18 cellular contexts compared by ENCODE assay signal in the genomic region with DNA sequence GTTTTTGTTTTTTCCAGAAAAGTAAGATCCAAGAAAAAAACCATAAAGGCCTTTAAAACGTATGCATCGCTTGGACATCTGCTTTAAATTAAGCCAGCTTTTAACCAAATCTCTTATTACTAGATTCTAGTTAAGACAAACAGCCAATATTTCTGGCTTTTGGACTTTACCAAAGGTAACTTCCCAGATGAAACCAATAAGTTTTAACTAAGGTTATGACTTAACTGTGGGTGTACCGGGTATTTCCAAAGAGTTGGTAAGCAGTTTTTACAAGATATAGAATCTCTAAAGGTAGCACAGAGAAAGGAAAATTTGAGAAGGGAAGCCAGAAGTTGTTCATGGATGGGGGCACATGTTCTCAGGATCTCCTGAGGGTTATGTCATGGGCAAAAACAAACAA.
A peak's percentile ranks its signal among the peaks of the same experiment; 100 is the strongest.
DNase-seq lines count a peak whose midpoint lies in the region; ATAC-seq lines count a peak whose summit lies in the region.
"Had no signal": no experiment of that assay in that cellular context is flagged by ENCODE, and none has a peak within 500 bp of the region (broad histone marks: within the 10 kb centered on the region; RNA-seq: fewer than 3 reads in every experiment).

No MANE protein-coding gene starts in this region.

- H3K9me3 ChIP-seq in adipocyte (ENCODE audit: control insufficient read depth, low read length): no peaks in the 10 kb centered on the region
- H3K9me3 ChIP-seq in neuron (ENCODE audit: low read length): no peaks in the 10 kb centered on the region

- no peaks in the 10 kb centered on the region for H3K4me1 ChIP-seq in adipocyte (ENCODE audit: control insufficient read depth, insufficient read depth, low read length)
- peaks cover 40% of the 10 kb centered on the region for H3K4me1 ChIP-seq in neuron (ENCODE audit: insufficient read depth, low read length)

- H2AFZ ChIP-seq in neuron (ENCODE audit: low read depth, low read length): no peak overlapping the region

- ATAC-seq in HG03442 (IDR thresholded peaks at IDR 0.05; ENCODE audit: unreplicated experiment) (no peak), HG03159 (IDR thresholded peaks at IDR 0.05; ENCODE audit: unreplicated experiment) (no peak)

- H3K27me3 ChIP-seq in adipocyte (replicated peaks; ENCODE audit: control insufficient read depth, insufficient read depth, low read length) (no peaks in the 10 kb centered on the region), neuron (ENCODE audit: insufficient read depth, low read length) (no peaks in the 10 kb centered on the region)

- no peak overlapping the region for H3K9ac ChIP-seq in adipocyte (ENCODE audit: low read length)
- H3K9ac ChIP-seq: KMS-11 had no signal

- peak; percentile 4 for DNase-seq in EH (ENCODE audit: low read depth)
- DNase-seq in adipocyte (ENCODE audit: low read depth): peak; percentile 64
- peak; percentile 22 for DNase-seq in fibroblast of the conjunctiva (ENCODE audit: low read depth)
- DNase-seq in inferior parietal cortex (ENCODE audit: extremely low spot score): no peak
- DNase-seq in central memory CD4-positive, alpha-beta T cell: no peak
- DNase-seq: EL; HCEC 1CT; NCI-H1436; NCI-H2029; NCI-H2171; NCI-H446; NCI-H69; NK-92 treated with Interleukin-12 subunit alpha and Interleukin-12 subunit beta, amount 100 ng/mL, for 24 hours; SHP77 had no signal

- H3K36me3 ChIP-seq in adipocyte (ENCODE audit: control insufficient read depth, insufficient read depth, low read length, severe bottlenecking) (peaks cover 3% of the 10 kb centered on the region), neuron (ENCODE audit: insufficient read depth, low read length) (no peaks in the 10 kb centered on the region)

- H3K4me3 ChIP-seq in adipocyte (ENCODE audit: low read length) (no peak overlapping the region), neuron (ENCODE audit: low read length) (peak overlapping the region; percentile 39)

Comparison
In these comparisons a context has a peak if more than half of its experiments do, and no peak if none do; other contexts are left out.
1. DNase-seq: peak in EH (single experiment), adipocyte (single experiment) and fibroblast of the conjunctiva (single experiment); none in inferior parietal cortex (single experiment) and central memory CD4-positive, alpha-beta T cell (single experiment).